In genomic region chr6:13614926-13615801, GRCh38 we compare ENCODE assay signal across 8 cellular contexts. TPM values are rescaled to one million over a fixed set of nuclear protein-coding genes. Genes with fewer than 3 reads are reported as not detected.
A peak's percentile ranks its signal among the peaks of the same experiment; 100 is the strongest.
DNase-seq lines count a peak whose midpoint lies in the region; ATAC-seq and TF ChIP-seq lines count a peak whose summit lies in the region.

Gene NOL7 (plus strand): TSS chr6:13615335. CDS start chr6:13615359, 24 bp downstream.

- no peaks in the 10 kb centered on the region for H3K9me3 ChIP-seq in HUES48 (ENCODE audit: control insufficient read depth, insufficient read depth, low read length)
- no peaks in the 10 kb centered on the region for H3K9me3 ChIP-seq in NT2/D1 (ENCODE audit: insufficient read depth, low read length)
- H3K9me3 ChIP-seq in endodermal cell (ENCODE audit: control insufficient read depth, low read length) = no peaks in the 10 kb centered on the region
- no peaks in the 10 kb centered on the region for H3K9me3 ChIP-seq in mesodermal cell (ENCODE audit: control insufficient read depth, low read length)

- H3K9ac ChIP-seq in HUES48 (ENCODE audit: low read depth, low read length) (peak within 1 kb of the TSS; percentile 91), NT2/D1 (ENCODE audit: insufficient read length, low read depth) (peak within 1 kb of the TSS; percentile 95), endodermal cell (ENCODE audit: extremely low read depth, low read length, poor library complexity, severe bottlenecking) (peak within 1 kb of the TSS; percentile 83)

- H3K9me3 Mint-ChIP-seq in endodermal cell = no peaks in the 10 kb centered on the region

- H3K27ac Mint-ChIP-seq in endodermal cell = peak within 1 kb of the TSS; percentile 97

- 0% methylated on average over 35 to 85 of the region's 85 CpGs for WGBS in endodermal cell (ENCODE audit: insufficient coverage in 1 of 2, insufficient read length in 1 of 2), 2 experiments
- WGBS in mesodermal cell (ENCODE audit: insufficient coverage in 2 of 2), 2 experiments = 0 to 1% methylated on average over 52 to 57 of the region's 85 CpGs

- H3K27me3 Mint-ChIP-seq in endodermal cell (ENCODE audit: insufficient read depth) = no peaks in the 10 kb centered on the region

- DNase-seq in D341Med (ENCODE audit: low spot score) (peak; percentile 99), NT2/D1 (ENCODE audit: low read depth, low spot score) (peak; percentile 89), endodermal cell (peak; percentile 98)
- DNase-seq in activated CD8-positive, alpha-beta memory T cell treated with anti-CD3 and anti-CD28 coated beads, Interleukin-2, amount 50 U/mL, for 1 hour (ENCODE audit: extremely low read depth) = peak; percentile 99
- peak; percentile 94 for DNase-seq in stimulated activated CD8-positive, alpha-beta memory T cell treated with anti-CD3 and anti-CD28 coated beads, Interleukin-15, amount 100 ng/mL, for 4 hours (ENCODE audit: low read depth in 2 of 2)

- H3K27me3 ChIP-seq in HUES48 (ENCODE audit: control insufficient read depth, insufficient read depth, low read length) = no peaks in the 10 kb centered on the region
- no peaks in the 10 kb centered on the region for H3K27me3 ChIP-seq in NT2/D1 (ENCODE audit: insufficient read depth, insufficient read length)
- H3K27me3 ChIP-seq in endodermal cell (ENCODE audit: control insufficient read depth, insufficient read depth, low read length, poor library complexity, severe bottlenecking) = no peaks in the 10 kb centered on the region

- H3K36me3 ChIP-seq in HUES48 (ENCODE audit: control insufficient read depth, insufficient read depth, low read length) (peaks cover 35% of the 10 kb centered on the region), NT2/D1 (ENCODE audit: insufficient read depth, insufficient read length, low read length) (peaks cover 45% of the 10 kb centered on the region), endodermal cell (ENCODE audit: control insufficient read depth, insufficient read depth, low read length) (peaks cover 34% of the 10 kb centered on the region), mesodermal cell (ENCODE audit: control insufficient read depth, insufficient read depth, low read length) (peaks cover 35% of the 10 kb centered on the region)

- TF ChIP-seq CTCF in endodermal cell (conservative IDR thresholded peaks at IDR 0.05) = peak; percentile 88

- H3K36me3 Mint-ChIP-seq in endodermal cell (ENCODE audit: low read depth) = peaks cover 32% of the 10 kb centered on the region

- H3K4me3 ChIP-seq in HUES48 (ENCODE audit: low read depth, low read length) (peak within 1 kb of the TSS; percentile 100), NT2/D1 (ENCODE audit: insufficient read length, low read depth) (peak within 1 kb of the TSS; percentile 82), endodermal cell (ENCODE audit: low read length) (peak within 1 kb of the TSS; percentile 97), mesodermal cell (ENCODE audit: extremely low read depth, insufficient read depth, low read length, poor library complexity, severe bottlenecking) (peak within 1 kb of the TSS; percentile 99)

- peaks cover 18% of the 10 kb centered on the region for H3K4me1 Mint-ChIP-seq in endodermal cell

- peak; percentile 92 for ATAC-seq in GM21381 (IDR thresholded peaks at IDR 0.05; ENCODE audit: unreplicated experiment)

- H3K4me3 Mint-ChIP-seq in endodermal cell = peak within 1 kb of the TSS; percentile 99

- H3K4me1 ChIP-seq in HUES48 (ENCODE audit: control insufficient read depth, insufficient read depth, low read length) (peaks cover 9% of the 10 kb centered on the region; the same call in 1 of the 2 replicates), NT2/D1 (ENCODE audit: insufficient read depth, insufficient read length) (no peaks in the 10 kb centered on the region), endodermal cell (ENCODE audit: control insufficient read depth, insufficient read depth, low read length) (peaks cover 3% of the 10 kb centered on the region), mesodermal cell (ENCODE audit: control insufficient read depth, insufficient read depth, low read length, poor library complexity, severe bottlenecking) (peaks cover 14% of the 10 kb centered on the region)

- H3K27ac ChIP-seq in HUES48 (ENCODE audit: low read depth, low read length) (peak within 1 kb of the TSS; percentile 78), endodermal cell (ENCODE audit: low read depth, low read length) (peak within 1 kb of the TSS; percentile 79), mesodermal cell (ENCODE audit: low read depth, low read length, severe bottlenecking) (peak within 1 kb of the TSS; percentile 88)

RNA-seq across cellular contexts. Expression of gene NOL7, which starts in this region (rescaled TPM):
- 10 to 100 TPM; 47.8 to 52.9 TPM for total RNA-seq in endodermal cell
- 63.0 TPM for polyA plus RNA-seq in endodermal cell (2013, experiment 1 of 2)
- polyA plus RNA-seq in endodermal cell (2013, experiment 2 of 2) = 63.5 TPM
- polyA plus RNA-seq in mesodermal cell (2013, experiment 1 of 2) = 76.9 TPM
- polyA plus RNA-seq in mesodermal cell (2013, experiment 2 of 2) = 93.0 TPM

Comparison
In these comparisons a context has a peak if more than half of its experiments do, and no peak if none do; other contexts are left out.
1. Peak in every context shown above with its lines: DNase-seq, ATAC-seq, H3K4me3 ChIP-seq and H3K27ac ChIP-seq.